In genomic region chr20:844473-845225, GRCh38 we compare ENCODE assay signal across 2 cellular contexts.
A peak's percentile ranks its signal among the peaks of the same experiment; 100 is the strongest.
TF ChIP-seq lines count a peak whose summit lies in the region.

No MANE protein-coding gene starts in this region.

TF ChIP-seq in IMR-90, 13 proteins besides CTCF, POLR2A, EP300 and RAD21:
- TF ChIP-seq MAZ (IDR thresholded peaks at IDR 0.05; ENCODE audit: borderline replicate concordance, low read depth, low read length) (peak; percentile 61; the same call in 1 of the 2 replicates), CEBPB (IDR thresholded peaks at IDR 0.05; ENCODE audit: low read depth, low read length) (no peak), ELK1 (IDR thresholded peaks at IDR 0.05; ENCODE audit: borderline replicate concordance, low read depth, low read length) (no peak), BHLHE40 (IDR thresholded peaks at IDR 0.05; ENCODE audit: low read depth, low read length) (no peak), USF2 (IDR thresholded peaks at IDR 0.05; ENCODE audit: low read depth, low read length) (0 out of 2 replicates have a peak, but pooled peaks have one; percentile 11), RFX5 (IDR thresholded peaks at IDR 0.05; ENCODE audit: low read depth, low read length) (no peak), CHD1 (IDR thresholded peaks at IDR 0.05; ENCODE audit: low read depth, low read length) (no peak)

TF ChIP-seq in neural cell, 6 proteins besides CTCF, POLR2A, EP300 and RAD21 (continued from another document):
- TF ChIP-seq REST (IDR thresholded peaks at IDR 0.05; ENCODE audit: borderline replicate concordance) (peak; percentile 79), TAF1 (IDR thresholded peaks at IDR 0.05; ENCODE audit: low read depth) (peak; percentile 83), EZH2 (IDR thresholded peaks at IDR 0.05; ENCODE audit: borderline replicate concordance, insufficient read depth, low read length, poor library complexity, severe bottlenecking) (no peak)
